Comparison of ENCODE assay signal across 18 cellular contexts in the genomic region with DNA sequence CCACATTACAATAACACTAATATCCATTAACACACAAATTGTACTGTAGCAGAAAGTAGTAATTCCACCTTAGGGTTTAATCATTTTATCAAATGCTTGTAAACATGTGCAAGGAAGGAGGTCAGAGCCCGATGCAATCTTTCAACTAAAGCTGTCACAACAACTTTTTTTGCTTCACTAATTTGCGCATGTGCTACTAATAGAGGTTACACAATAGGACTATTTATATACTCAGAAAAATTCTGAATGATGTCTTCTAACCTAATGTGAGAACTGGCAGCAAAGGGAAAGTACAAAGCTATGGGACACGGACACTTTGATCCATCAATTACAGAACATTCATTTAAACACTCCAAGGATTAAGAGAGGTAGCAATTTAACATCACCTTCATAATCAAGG.
DNase-seq lines count a peak whose midpoint lies in the region; ATAC-seq and TF ChIP-seq lines count a peak whose summit lies in the region.
"Had no signal": no experiment of that assay in that cellular context is flagged by ENCODE, and none has a peak within 500 bp of the region (broad histone marks: within the 10 kb centered on the region; RNA-seq: fewer than 3 reads in every experiment).

No MANE protein-coding gene starts in this region.

- no peak for TF ChIP-seq POLR2A in body of pancreas (IDR thresholded peaks at IDR 0.05)

- no peaks in the 10 kb centered on the region for H3F3A ChIP-seq in smooth muscle cell (ENCODE audit: low read depth)

- H3K4me2 ChIP-seq in smooth muscle cell = no peak overlapping the region
- H3K4me2 ChIP-seq: hepatocyte had no signal

- DNase-seq in GM03348 (ENCODE audit: low spot score) (peak; percentile 29), body of pancreas (peak in 1 of 4 donors; percentile 7), heart right ventricle (no peak), smooth muscle cell (lab: John Stamatoyannopoulos, UW; ENCODE audit: unreplicated experiment) (no peak), GM19238 (ENCODE audit: insufficient read length, low spot score) (no peak), HCEC 1CT (no peak), SHP77 treated with DMSO at 0.1 percent for 48 hours (lab: John Stamatoyannopoulos, UW) (no peak)
- DNase-seq: activated CD8-positive, alpha-beta T cell treated with anti-CD3 and anti-CD28 coated beads for 36 hours; activated naive CD8-positive, alpha-beta T cell treated with anti-CD3 and anti-CD28 coated beads for 36 hours; CD4-positive, CD25-positive, alpha-beta regulatory T cell; central memory CD4-positive, alpha-beta T cell; foreskin keratinocyte; left cardiac atrium; NCI-H1694; small intestine; stimulated activated CD4-positive, alpha-beta T cell treated with anti-CD3 and anti-CD28 coated beads, Interleukin-2, amount 100 ng/mL, for 24 hours had no signal

- H3K9ac ChIP-seq in smooth muscle cell (ENCODE audit: low read depth) = no peak overlapping the region

- ATAC-seq in body of pancreas = peak; percentile 63
- peak; percentile 55 to 94 (median 66) for ATAC-seq in heart right ventricle
- ATAC-seq: activated CD8-positive, alpha-beta T cell treated with anti-CD3 and anti-CD28 coated beads for 36 hours; foreskin keratinocyte had no signal

- intact Hi-C loops in body of pancreas (cut with DNase I) = no loop called here
- intact Hi-C loops in heart right ventricle (cut with DNase I) = no loop called here

- peaks cover 9% of the 10 kb centered on the region for H3K4me1 ChIP-seq in body of pancreas
- peaks cover 0 to 24% (median 4%) of the 10 kb centered on the region in 9 donors for H3K4me1 ChIP-seq in heart right ventricle
- H3K4me1 ChIP-seq in smooth muscle cell (ENCODE audit: low read depth) = no peaks in the 10 kb centered on the region
- H3K4me1 ChIP-seq: foreskin keratinocyte, prostate gland had no signal

- H3K27me3 ChIP-seq in body of pancreas = no peaks in the 10 kb centered on the region
- no peaks in the 10 kb centered on the region for H3K27me3 ChIP-seq in heart right ventricle
- H3K27me3 ChIP-seq in smooth muscle cell (ENCODE audit: low read depth) = no peaks in the 10 kb centered on the region
- H3K27me3 ChIP-seq: foreskin keratinocyte, hepatocyte had no signal

- H2AFZ ChIP-seq in smooth muscle cell (ENCODE audit: low read depth) = no peak overlapping the region
- H2AFZ ChIP-seq: hepatocyte had no signal

- H3K79me2 ChIP-seq in smooth muscle cell (ENCODE audit: low read depth) = no peaks in the 10 kb centered on the region
- H3K79me2 ChIP-seq: hepatocyte had no signal

- peaks cover 4% of the 10 kb centered on the region for H4K20me1 ChIP-seq in smooth muscle cell (ENCODE audit: low read depth)

- H3K4me3 ChIP-seq in body of pancreas = no peak overlapping the region
- no peak overlapping the region for H3K4me3 ChIP-seq in heart right ventricle
- H3K4me3 ChIP-seq in smooth muscle cell = no peak overlapping the region
- H3K4me3 ChIP-seq: hepatocyte, prostate gland had no signal

- H3K27ac ChIP-seq in body of pancreas = peak overlapping the region in 1 of 4 donors; percentile 29
- H3K27ac ChIP-seq in heart right ventricle = peak overlapping the region in 4 of 10 donors; percentile 13 to 64 (median 42)
- H3K27ac ChIP-seq in smooth muscle cell (ENCODE audit: low read depth) = peak overlapping the region; percentile 29
- H3K27ac ChIP-seq: foreskin keratinocyte, hepatocyte, prostate gland had no signal

- WGBS in body of pancreas, 2 donors = 47 to 50% methylated on average over 3 of the region's 3 CpGs
- WGBS in heart right ventricle, 2 donors = 47 to 56% methylated on average over 3 of the region's 3 CpGs
- 87% methylated on average over 3 of the region's 3 CpGs for WGBS in smooth muscle cell (ENCODE audit: low lambda C conversion rate)

- H3K9me3 ChIP-seq in body of pancreas (no peaks in the 10 kb centered on the region), heart right ventricle (no peaks in the 10 kb centered on the region), smooth muscle cell (replicated peaks; ENCODE audit: low read depth) (no peaks in the 10 kb centered on the region)
- H3K9me3 ChIP-seq: prostate gland had no signal

- TF ChIP-seq CTCF in body of pancreas (IDR thresholded peaks at IDR 0.05) = no peak
- TF ChIP-seq CTCF in heart right ventricle (IDR thresholded peaks at IDR 0.05) = no peak
- TF ChIP-seq CTCF in smooth muscle cell (IDR thresholded peaks at IDR 0.05; ENCODE audit: borderline replicate concordance, insufficient read depth, poor library complexity, severe bottlenecking) = no peak

- H3K36me3 ChIP-seq in body of pancreas (replicated peaks in 1 of 2; ENCODE audit: insufficient read depth in 1 of 2, low read depth in 2 of 2) = no peaks in the 10 kb centered on the region
- peaks cover 0 to 10% (median 0%) of the 10 kb centered on the region in 9 donors for H3K36me3 ChIP-seq in heart right ventricle
- H3K36me3 ChIP-seq in smooth muscle cell (ENCODE audit: low read depth) = no peaks in the 10 kb centered on the region
- H3K36me3 ChIP-seq: prostate gland had no signal
